18 cellular contexts compared by ENCODE assay signal in genomic region chr6:75416443-75416842, GRCh38.
"Had no signal": no experiment of that assay in that cellular context is flagged by ENCODE, and none has a peak within 500 bp of the region (broad histone marks: within the 10 kb centered on the region; RNA-seq: fewer than 3 reads in every experiment).

No MANE protein-coding gene starts in this region.

- H3K27me3 ChIP-seq: left lung, neutrophil, suprapubic skin, transverse colon had no signal

- H3K9me3 Mint-ChIP-seq: naive B cell; nephron progenitor cell; stimulated activated effector memory CD8-positive, alpha-beta T cell treated with anti-CD3 and anti-CD28 coated beads, Interleukin-12 subunit alpha, Interleukin-12 subunit beta, amount 100 ng/mL, for 72 hours had no signal

- H3K36me3 Mint-ChIP-seq: naive B cell; stimulated activated effector memory CD8-positive, alpha-beta T cell treated with anti-CD3 and anti-CD28 coated beads, Interleukin-12 subunit alpha, Interleukin-12 subunit beta, amount 100 ng/mL, for 72 hours had no signal

- H3K4me3 ChIP-seq: coronary artery, left lung, lung, suprapubic skin, transverse colon had no signal

- DNase-seq: central memory CD4-positive, alpha-beta T cell; effector CD4-positive, alpha-beta T cell; endodermal cell; islet precursor cell; left lung; mesenchymal stem cell; midbrain; naive B cell; nephron progenitor cell; stimulated activated CD4-positive, alpha-beta T cell treated with anti-CD3 and anti-CD28 coated beads, Interleukin-4, amount 100 ng/mL, for 1 hour; stimulated activated CD8-positive, alpha-beta memory T cell treated with anti-CD3 and anti-CD28 coated beads, Interleukin-4, amount 100 ng/mL, for 48 hours; stimulated activated naive CD8-positive, alpha-beta T cell treated with anti-CD3 and anti-CD28 coated beads, Interleukin-15, Interleukin-2, amounts not matched to agents 100 U/mL and 50 U/mL, for 24 hours; transverse colon had no signal

- H3K27ac Mint-ChIP-seq: naive B cell; nephron progenitor cell; stimulated activated effector memory CD8-positive, alpha-beta T cell treated with anti-CD3 and anti-CD28 coated beads, Interleukin-12 subunit alpha, Interleukin-12 subunit beta, amount 100 ng/mL, for 72 hours had no signal

- ATAC-seq: left lung; stimulated activated effector memory CD8-positive, alpha-beta T cell treated with anti-CD3 and anti-CD28 coated beads, Interleukin-12 subunit alpha, Interleukin-12 subunit beta, amount 100 ng/mL, for 72 hours; stimulated activated naive CD8-positive, alpha-beta T cell treated with anti-CD3 and anti-CD28 coated beads, Interleukin-15, Interleukin-2, amounts not matched to agents 100 U/mL and 50 U/mL, for 24 hours had no signal

- H3K4me3 Mint-ChIP-seq: endodermal cell; naive B cell; nephron progenitor cell; stimulated activated effector memory CD8-positive, alpha-beta T cell treated with anti-CD3 and anti-CD28 coated beads, Interleukin-12 subunit alpha, Interleukin-12 subunit beta, amount 100 ng/mL, for 72 hours had no signal

- H3K4me1 Mint-ChIP-seq: naive B cell; nephron progenitor cell; stimulated activated effector memory CD8-positive, alpha-beta T cell treated with anti-CD3 and anti-CD28 coated beads, Interleukin-12 subunit alpha, Interleukin-12 subunit beta, amount 100 ng/mL, for 72 hours had no signal

- H3K36me3 ChIP-seq: left lung, neutrophil, suprapubic skin, transverse colon had no signal

- H3K27ac ChIP-seq: left lung, neutrophil, suprapubic skin, transverse colon had no signal

- H3K9me3 ChIP-seq: left lung, neutrophil, suprapubic skin, transverse colon had no signal
